In genomic region chr6:75748743-75749538, GRCh38 we compare ENCODE assay signal across 1 cellular context.
TF ChIP-seq lines count a peak whose summit lies in the region.

Gene MYO6 (plus strand): TSS chr6:75749239. CDS start chr6:75817548, 68,309 bp downstream.

TF ChIP-seq in HEK293, 187 proteins besides CTCF, POLR2A, EP300 and RAD21 (continued from another document and continues in another):
- no peak for TF ChIP-seq ZNF518A (tag by site-specific recombination; conservative IDR thresholded peaks at IDR 0.05; ENCODE audit: low read depth)
- TF ChIP-seq ZNF701 (tag by site-specific recombination; IDR thresholded peaks at IDR 0.05) = no peak
- no peak for TF ChIP-seq ZNF558 (tag by site-specific recombination; IDR thresholded peaks at IDR 0.05)
- TF ChIP-seq ZBTB26 (tag by site-specific recombination; optimal IDR thresholded peaks at IDR 0.05) = peak; percentile 94
- peak; percentile 36; the same call in 1 of the 2 replicates for TF ChIP-seq SP3 (tag by site-specific recombination; IDR thresholded peaks at IDR 0.05)
- TF ChIP-seq ZNF837 (tag by site-specific recombination; IDR thresholded peaks at IDR 0.05) = peak; percentile 58; the same call in 1 of the 2 replicates
- TF ChIP-seq ZNF791 (tag by site-specific recombination; IDR thresholded peaks at IDR 0.05) = no peak
- TF ChIP-seq WT1 (tag by site-specific recombination; IDR thresholded peaks at IDR 0.05) = 0 out of 2 replicates have a peak, but pooled peaks have one; percentile 8
- TF ChIP-seq ZNF157 (tag by site-specific recombination; IDR thresholded peaks at IDR 0.05) = no peak
- no peak for TF ChIP-seq ZSCAN18 (tag by site-specific recombination; IDR thresholded peaks at IDR 0.05)
- no peak for TF ChIP-seq ZNF664 (tag by site-specific recombination; IDR thresholded peaks at IDR 0.05)
- TF ChIP-seq ZNF48 (tag by site-specific recombination; IDR thresholded peaks at IDR 0.05) = no peak
- no peak for TF ChIP-seq ZNF175 (tag by site-specific recombination; IDR thresholded peaks at IDR 0.05)
- no peak for TF ChIP-seq SCRT1 (tag by site-specific recombination; IDR thresholded peaks at IDR 0.05; ENCODE audit: borderline replicate concordance)
- TF ChIP-seq ZNF571 (tag by site-specific recombination; IDR thresholded peaks at IDR 0.05) = no peak
- TF ChIP-seq ZFHX2 (tag by site-specific recombination; conservative IDR thresholded peaks at IDR 0.05) = no peak
- TF ChIP-seq ZBTB21 (tag by site-specific recombination; IDR thresholded peaks at IDR 0.05) = no peak
- no peak for TF ChIP-seq GLI2 (tag by site-specific recombination; IDR thresholded peaks at IDR 0.05; ENCODE audit: borderline replicate concordance, low read depth)
- TF ChIP-seq PBX3 (CRISPR knock-in tag; IDR thresholded peaks at IDR 0.05) = peak; percentile 75; the same call in 1 of the 2 replicates
- TF ChIP-seq ZNF16 (tag by site-specific recombination; IDR thresholded peaks at IDR 0.05; ENCODE audit: low read depth) = no peak
- TF ChIP-seq ZNF184 (tag by site-specific recombination; IDR thresholded peaks at IDR 0.05) = no peak
- TF ChIP-seq KLF8 (tag by site-specific recombination; IDR thresholded peaks at IDR 0.05) = peak; percentile 20; the same call in 1 of the 2 replicates
- TF ChIP-seq ZNF394 (tag by site-specific recombination; IDR thresholded peaks at IDR 0.05; ENCODE audit: borderline replicate concordance) = peak; percentile 44; the same call in 1 of the 2 replicates
- TF ChIP-seq ZNF132 (tag by site-specific recombination; IDR thresholded peaks at IDR 0.05; ENCODE audit: borderline replicate concordance) = no peak
- TF ChIP-seq ZFP37 (tag by site-specific recombination; IDR thresholded peaks at IDR 0.05) = peak; percentile 79
- TF ChIP-seq INSM2 (tag by site-specific recombination; IDR thresholded peaks at IDR 0.05) = peak; percentile 71; the same call in 1 of the 2 replicates
- TF ChIP-seq REST (tag by site-specific recombination; IDR thresholded peaks at IDR 0.05) = 0 out of 2 replicates have a peak, but pooled peaks have one; percentile 32
- TF ChIP-seq ZNF645 (tag by site-specific recombination; IDR thresholded peaks at IDR 0.05) = no peak
- no peak for TF ChIP-seq ZNF544 (tag by site-specific recombination; IDR thresholded peaks at IDR 0.05)
- no peak for TF ChIP-seq ZNF138 (tag by site-specific recombination; IDR thresholded peaks at IDR 0.05; ENCODE audit: borderline replicate concordance)
- peak; percentile 57; the same call in 1 of the 2 replicates for TF ChIP-seq REPIN1 (tag by site-specific recombination; IDR thresholded peaks at IDR 0.05; ENCODE audit: low read depth)
- no peak for TF ChIP-seq ZNF23 (tag by site-specific recombination; IDR thresholded peaks at IDR 0.05; ENCODE audit: borderline replicate concordance)
- TF ChIP-seq YY1 (tag by site-specific recombination; IDR thresholded peaks at IDR 0.05) = no peak; the same call in 1 of the 2 replicates
- 0 out of 2 replicates have a peak, but pooled peaks have one; percentile 2 for TF ChIP-seq ZNF341 (tag by site-specific recombination; IDR thresholded peaks at IDR 0.05; ENCODE audit: low read depth)
- TF ChIP-seq ZNF146 (tag by site-specific recombination; IDR thresholded peaks at IDR 0.05) = no peak
- no peak for TF ChIP-seq ZNF624 (tag by site-specific recombination; IDR thresholded peaks at IDR 0.05)
- 0 out of 2 replicates have a peak, but pooled peaks have one; percentile 10 for TF ChIP-seq OSR2 (tag by site-specific recombination; IDR thresholded peaks at IDR 0.05)
- no peak for TF ChIP-seq MEIS1 (CRISPR knock-in tag; IDR thresholded peaks at IDR 0.05; ENCODE audit: borderline replicate concordance)
- TF ChIP-seq ZBTB7A (tag by site-specific recombination; IDR thresholded peaks at IDR 0.05; ENCODE audit: low read depth) = no peak; the same call in none of the 2 replicates
- TF ChIP-seq ZBTB44 (tag by site-specific recombination; IDR thresholded peaks at IDR 0.05) = peak; percentile 53; the same call in 1 of the 2 replicates
- no peak for TF ChIP-seq ZNF280C (tag by site-specific recombination; IDR thresholded peaks at IDR 0.05)
- no peak for TF ChIP-seq ZNF560 (tag by site-specific recombination; IDR thresholded peaks at IDR 0.05; ENCODE audit: borderline replicate concordance)
- peak; percentile 71; the same call in 1 of the 2 replicates for TF ChIP-seq HOXC10 (CRISPR knock-in tag; IDR thresholded peaks at IDR 0.05)
- TF ChIP-seq ZNF302 (tag by site-specific recombination; IDR thresholded peaks at IDR 0.05; ENCODE audit: low read depth) = no peak
